ENCODE assay signal across 13 cellular contexts in genomic region chr3:111277226-111277625, GRCh38.
DNase-seq lines count a peak whose midpoint lies in the region; ATAC-seq and TF ChIP-seq lines count a peak whose summit lies in the region.
"Had no signal": no experiment of that assay in that cellular context is flagged by ENCODE, and none has a peak within 500 bp of the region (broad histone marks: within the 10 kb centered on the region; RNA-seq: fewer than 3 reads in every experiment).

No MANE protein-coding gene starts in this region.

- POLR2A ChIA-PET in PC-3 (lab: Charles Lee; ENCODE audit: unreplicated experiment): interaction anchor here (0.6 kb wide), 1 partner anchor 197 kb away, joined by 6 read pairs; no protein-coding TSS in a partner anchor

- no TSS peak for BruUV-seq in PC-3 (replicated peaks; lab: Mats Ljungman, UMichigan)

- H3K4me2 ChIP-seq in PC-3 (ENCODE audit: low read length): no peak overlapping the region

- H3K27ac ChIP-seq in PC-3 (ENCODE audit: low read length): no peak overlapping the region
- H3K27ac ChIP-seq: parathyroid adenoma, vagina had no signal

- H3K4me3 ChIP-seq in PC-3 (ENCODE audit: low read length) (no peak overlapping the region), fibroblast of the aortic adventitia (ENCODE audit: low read depth, low read length) (no peak overlapping the region)
- H3K4me3 ChIP-seq: K562, vagina had no signal

- no peaks in the 10 kb centered on the region for H3K9me2 ChIP-seq in PC-3 (replicated peaks; ENCODE audit: low read length)

- H3K4me1 ChIP-seq in PC-3 (ENCODE audit: insufficient read depth, low read length): no peaks in the 10 kb centered on the region
- H3K4me1 ChIP-seq: parathyroid adenoma, vagina had no signal

- TF ChIP-seq CTCF in PC-3 (conservative IDR thresholded peaks at IDR 0.05; ENCODE audit: low read depth, low read length) (peak; percentile 51; the same call in 1 of the 2 replicates), fibroblast of the aortic adventitia (IDR thresholded peaks at IDR 0.05; ENCODE audit: insufficient read depth, low read length) (peak; percentile 48)

- no peaks in the 10 kb centered on the region for H3K9me3 ChIP-seq in PC-3 (ENCODE audit: low read length)
- H3K9me3 ChIP-seq: vagina had no signal

- DNase-seq in ELF-1 (ENCODE audit: low read depth, low spot score): peak; percentile 20
- DNase-seq in PC-3: peak; percentile 37
- DNase-seq in fibroblast of the aortic adventitia (ENCODE audit: low read depth): peak; percentile 66
- DNase-seq in pons (ENCODE audit: low spot score): peak; percentile 44
- DNase-seq in occipital lobe (lab: John Stamatoyannopoulos, UW): no peak
- no peak for DNase-seq in DMS153 treated with DMSO at 0.1 percent for 48 hours (lab: John Stamatoyannopoulos, UW; ENCODE audit: unreplicated experiment)
- no peak for DNase-seq in NCI-H1048 (lab: John Stamatoyannopoulos, UW)
- DNase-seq: activated T-cell treated with anti-CD3 and anti-CD28 coated beads, Interleukin-2, amount 50 U/mL, for 1 hour; T1000 had no signal

- ATAC-seq in PC-3 (peak; percentile 37; the same call in 1 of the 2 replicates), HG03520 (IDR thresholded peaks at IDR 0.05; ENCODE audit: unreplicated experiment) (no peak)
- ATAC-seq: K562 had no signal

- no peak overlapping the region for H2AFZ ChIP-seq in PC-3 (ENCODE audit: low read length)
- H2AFZ ChIP-seq: parathyroid adenoma had no signal

- CTCF ChIA-PET in PC-3 (lab: Charles Lee): interaction anchor here (1.6 kb wide), 1 partner anchor 262 kb away, joined by 9 read pairs; no protein-coding TSS in a partner anchor

- no peaks in the 10 kb centered on the region for H4K20me1 ChIP-seq in PC-3 (ENCODE audit: low read length)

- intact Hi-C loops in PC-3 (cut with micrococcal nuclease): loop anchor here (1.0 kb wide), 2 partner anchors 61 to 262 kb away; no protein-coding TSS in a partner anchor

- no peaks in the 10 kb centered on the region for H3K27me3 ChIP-seq in PC-3 (ENCODE audit: low read length)
- H3K27me3 ChIP-seq: vagina had no signal

- H3K9ac ChIP-seq in PC-3 (ENCODE audit: low read length): no peak overlapping the region
- H3K9ac ChIP-seq: parathyroid adenoma had no signal

- no peaks in the 10 kb centered on the region for H3F3A ChIP-seq in PC-3 (ENCODE audit: low read length, unreplicated experiment)

- no peaks in the 10 kb centered on the region for H3K36me3 ChIP-seq in PC-3 (ENCODE audit: low read depth, low read length)
- H3K36me3 ChIP-seq: vagina had no signal

- no peaks in the 10 kb centered on the region for H3K79me2 ChIP-seq in PC-3 (ENCODE audit: low read length)
- H3K79me2 ChIP-seq: parathyroid adenoma had no signal

Comparison
In these comparisons a context has a peak if more than half of its experiments do, and no peak if none do; other contexts are left out.
1. DNase-seq: peak in ELF-1 (single experiment), PC-3 (single experiment), fibroblast of the aortic adventitia (single experiment) and pons (single experiment); none in occipital lobe (single experiment), DMS153 treated with DMSO at 0.1 percent for 48 hours (single experiment) and NCI-H1048 (single experiment).